In genomic region chr3:10370429-10370828, GRCh38 we compare ENCODE assay signal across 14 cellular contexts. TPM values are rescaled to one million over a fixed set of nuclear protein-coding genes. Genes with fewer than 3 reads are reported as not detected.
A peak's percentile ranks its signal among the peaks of the same experiment; 100 is the strongest.
DNase-seq lines count a peak whose midpoint lies in the region; ATAC-seq, FAIRE-seq and TF ChIP-seq lines count a peak whose summit lies in the region.
"Had no signal": no experiment of that assay in that cellular context is flagged by ENCODE, and none has a peak within 500 bp of the region (broad histone marks: within the 10 kb centered on the region; RNA-seq: fewer than 3 reads in every experiment).

No MANE protein-coding gene starts in this region.

- H3K4me3 ChIP-seq in foreskin fibroblast (ENCODE audit: low read depth in 1 of 2, low read length in 2 of 2) = no peak overlapping the region
- H3K4me3 ChIP-seq: hepatocyte, ovary had no signal

- peak; percentile 78 for FAIRE-seq in urothelium cell line (lab: Jason Lieb, UNC)
- FAIRE-seq: TTC549 had no signal

- intact Hi-C loops in left ventricle myocardium superior (cut with micrococcal nuclease) = no loop called here

- ATAC-seq in left ventricle myocardium superior (no peak), GM21381 (IDR thresholded peaks at IDR 0.05; ENCODE audit: unreplicated experiment) (no peak)
- ATAC-seq: CD8-positive, alpha-beta T cell had no signal

- no peak for TF ChIP-seq CTCF in foreskin fibroblast (IDR thresholded peaks at IDR 0.05; ENCODE audit: low read depth, low read length)

- DNase-seq in stimulated activated CD4-positive, alpha-beta T cell treated with anti-CD3 and anti-CD28 coated beads, Interleukin-1b, Interleukin-23, amount 100 ng/mL, for 48 hours = peak; percentile 17
- no peak for DNase-seq in stimulated activated CD4-positive, alpha-beta T cell treated with anti-CD3 and anti-CD28 coated beads, Interleukin-4, amount 100 ng/mL, for 24 hours
- peak; percentile 80 for DNase-seq in SKM-1 treated with dmso at 0.1 percent for 144 hours (lab: John Stamatoyannopoulos, UW; ENCODE audit: unreplicated experiment)
- peak; percentile 55 to 71 for DNase-seq in foreskin fibroblast
- DNase-seq in urothelium cell line (ENCODE audit: low spot score) = peak; percentile 46
- DNase-seq in left ventricle myocardium superior = no peak
- no peak for DNase-seq in COLO829 (ENCODE audit: low spot score)
- DNase-seq: activated naive CD8-positive, alpha-beta T cell treated with anti-CD3 and anti-CD28 coated beads for 36 hours; CD8-positive, alpha-beta T cell; NCI-H2029; ovary had no signal

RNA-seq across cellular contexts. Expression of gene SEC13, which starts 49.5 kb away (rescaled TPM):
- total RNA-seq in left ventricle myocardium superior = 54.9 TPM

Comparison
In these comparisons a context has a peak if more than half of its experiments do, and no peak if none do; other contexts are left out.
1. DNase-seq: peak in stimulated activated CD4-positive, alpha-beta T cell treated with anti-CD3 and anti-CD28 coated beads, Interleukin-1b, Interleukin-23, amount 100 ng/mL, for 48 hours (single experiment), SKM-1 treated with dmso at 0.1 percent for 144 hours (single experiment), foreskin fibroblast (2 of 2) and urothelium cell line (single experiment); none in stimulated activated CD4-positive, alpha-beta T cell treated with anti-CD3 and anti-CD28 coated beads, Interleukin-4, amount 100 ng/mL, for 24 hours (single experiment), left ventricle myocardium superior (single experiment) and COLO829 (single experiment).